ENCODE assay signal across 27 cellular contexts in genomic region chr17:3735515-3735914, GRCh38. TPM values are rescaled to one million over a fixed set of nuclear protein-coding genes. Genes with fewer than 3 reads are reported as not detected.
"Had no signal": no experiment of that assay in that cellular context is flagged by ENCODE, and none has a peak within 500 bp of the region (broad histone marks: within the 10 kb centered on the region; RNA-seq: fewer than 3 reads in every experiment).

No MANE protein-coding gene starts in this region.

- H3K27ac ChIP-seq: ascending aorta, body of pancreas had no signal

- H3K27me3 ChIP-seq: ascending aorta, body of pancreas had no signal

- H3K9me3 ChIP-seq: ascending aorta, body of pancreas had no signal

- H3K36me3 ChIP-seq: ascending aorta had no signal

- H3K4me3 ChIP-seq: ascending aorta, body of pancreas had no signal

- DNase-seq: activated CD4-positive, alpha-beta T cell treated with anti-CD3 and anti-CD28 coated beads for 48 hours; activated CD4-positive, alpha-beta T cell treated with anti-CD3 and anti-CD28 coated beads, Interleukin-2, amount 50 U/mL, for 48 hours; activated CD4-positive, CD25-positive, alpha-beta regulatory T cell treated with anti-CD3 and anti-CD28 coated beads, Interleukin-2, amount 50 U/mL, for 72 hours; activated CD8-positive, alpha-beta memory T cell treated with anti-CD3 and anti-CD28 coated beads, Interleukin-2, amount 10 ng/mL, durations not matched to agents 7 days and 5 days; activated effector memory CD4-positive, alpha-beta T cell treated with anti-CD3 and anti-CD28 coated beads, Interleukin-2, amount 50 U/mL, for 16 hours; activated naive CD4-positive, alpha-beta T cell treated with Interleukin-2 at 50 U/mL for 16 hours; activated naive CD8-positive, alpha-beta T cell treated with anti-CD3 and anti-CD28 coated beads, Interleukin-2, amount 50 U/mL, for 24 hours; activated T-cell treated with anti-CD3 and anti-CD28 coated beads, Interleukin-2, amount 50 U/mL, for 24 hours; amniotic stem cell; body of pancreas; central memory CD4-positive, alpha-beta T cell; KG1; NCI-H1048; NCI-H146; NCI-H187 treated with DMSO at 0.1 percent for 48 hours; NCI-H2081 treated with DMSO at 0.1 percent for 48 hours; NCI-H446; NCI-H526; NCI-H774; NK-92 treated with Interleukin-12 subunit alpha and Interleukin-12 subunit beta, amount 100 ng/mL, for 24 hours; OCI-M1; RPMI8226 had no signal

- ATAC-seq: activated CD8-positive, alpha-beta memory T cell treated with anti-CD3 and anti-CD28 coated beads, Interleukin-2, amount 10 ng/mL, durations not matched to agents 7 days and 5 days; activated naive CD4-positive, alpha-beta T cell treated with anti-CD3 and anti-CD28 coated beads, Interleukin-2, amount 50 U/mL, for 72 hours; activated naive CD8-positive, alpha-beta T cell treated with anti-CD3 and anti-CD28 coated beads, Interleukin-2, amount 50 U/mL, for 24 hours; body of pancreas; Panc1; Right ventricle myocardium inferior; WTC11 had no signal

- H3K4me1 ChIP-seq: ascending aorta had no signal

RNA-seq across cellular contexts. Expression of gene HASPIN, which starts 11.8 kb away (rescaled TPM):
- total RNA-seq: body of pancreas had no signal

RNA-seq across cellular contexts. Expression of gene P2RX5, which starts 39.6 kb away (rescaled TPM):
- total RNA-seq: ascending aorta had no signal
